1 cellular context compared by ENCODE assay signal in genomic region chrX:87525771-87526229, GRCh38.
TF ChIP-seq lines count a peak whose summit lies in the region.

No MANE protein-coding gene starts in this region.

TF ChIP-seq in endothelial cell of umbilical vein, 7 proteins besides CTCF, POLR2A, EP300 and RAD21 (continued from another document):
- no peak for TF ChIP-seq MAX (IDR thresholded peaks at IDR 0.05; ENCODE audit: insufficient read depth, insufficient read length)
- peak; percentile 86 for TF ChIP-seq FOS (IDR thresholded peaks at IDR 0.05; ENCODE audit: borderline replicate concordance, insufficient read depth, low read length)
- no peak for TF ChIP-seq EZH2 (IDR thresholded peaks at IDR 0.05; ENCODE audit: borderline replicate concordance, low read depth, low read length, severe bottlenecking)
- no peak for TF ChIP-seq GATA2 (IDR thresholded peaks at IDR 0.05; ENCODE audit: insufficient read depth, insufficient read length, low read depth, low read length)
- peak; percentile 82 for TF ChIP-seq JUN (IDR thresholded peaks at IDR 0.05; ENCODE audit: borderline replicate concordance, insufficient read depth, insufficient read length, low read depth)
- TF ChIP-seq POLR2AphosphoS5 (IDR thresholded peaks at IDR 0.05; ENCODE audit: insufficient read depth, low read depth, low read length): no peak
